Comparison of ENCODE assay signal across 31 cellular contexts in the genomic region with DNA sequence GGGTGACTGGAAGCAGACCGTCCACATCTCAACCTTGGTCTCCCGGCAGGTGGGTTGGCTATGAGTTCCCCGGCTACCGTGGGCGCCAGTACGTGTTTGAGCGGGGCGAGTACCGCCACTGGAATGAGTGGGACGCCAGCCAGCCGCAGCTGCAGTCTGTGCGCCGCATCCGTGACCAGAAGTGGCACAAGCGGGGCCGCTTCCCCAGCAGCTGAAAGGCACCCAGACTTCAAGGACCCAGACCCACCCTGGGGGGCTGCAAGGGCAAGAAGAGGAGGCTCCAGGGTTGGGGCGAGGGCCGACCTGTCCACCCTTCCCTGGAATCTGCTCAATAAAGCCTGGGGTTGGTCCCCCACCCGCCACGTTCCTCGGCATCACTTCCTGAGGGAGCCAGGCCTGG. TPM values are rescaled to one million over a fixed set of nuclear protein-coding genes. Genes with fewer than 3 reads are reported as not detected.
"Had no signal": no experiment of that assay in that cellular context is flagged by ENCODE, and none has a peak within 500 bp of the region (broad histone marks: within the 10 kb centered on the region; RNA-seq: fewer than 3 reads in every experiment).

No MANE protein-coding gene starts in this region.

- H3K4me3 ChIP-seq: colonic mucosa, esophagus squamous epithelium, gastrocnemius medialis, heart right ventricle, left lung, lung, mucosa of descending colon had no signal

- H3K9me3 Mint-ChIP-seq: dendritic cell treated with granulocyte-macrophage colony-stimulating factor and Interleukin-4, amounts not matched to agents 40 ng/mL and 50 ng/mL, for 4 days; effector memory CD8-positive, alpha-beta T cell; endodermal cell had no signal

- H3K36me3 Mint-ChIP-seq: memory B cell had no signal

- H3K27me3 Mint-ChIP-seq: dendritic cell treated with granulocyte-macrophage colony-stimulating factor and Interleukin-4, amounts not matched to agents 40 ng/mL and 50 ng/mL, for 4 days had no signal

- H3K27ac ChIP-seq: colonic mucosa, epithelial cell of prostate, esophagus squamous epithelium, gastrocnemius medialis, heart right ventricle, left lung had no signal

- FAIRE-seq: endometrium, islet of Langerhans, keratinocyte had no signal

- ATAC-seq: effector memory CD8-positive, alpha-beta T cell; esophagus mucosa; gastrocnemius medialis; heart right ventricle; left cardiac atrium; left lung; left ventricle myocardium superior; mucosa of descending colon had no signal

- H3K27ac Mint-ChIP-seq: dendritic cell treated with granulocyte-macrophage colony-stimulating factor and Interleukin-4, amounts not matched to agents 40 ng/mL and 50 ng/mL, for 4 days; effector memory CD8-positive, alpha-beta T cell; endodermal cell; memory B cell had no signal

- DNase-seq: colonic mucosa; cortex of kidney; effector CD8-positive, alpha-beta T cell; effector memory CD8-positive, alpha-beta T cell; endodermal cell; erythroblast; esophagus squamous epithelium; foreskin fibroblast; foreskin melanocyte; gastrocnemius medialis; glutamatergic neuron; head of caudate nucleus; heart right ventricle; hippocampal formation; left cardiac atrium; left ventricle myocardium superior; mammary epithelial cell; midbrain; mucosa of descending colon had no signal

- H3K27me3 ChIP-seq: colonic mucosa, esophagus squamous epithelium, gastrocnemius medialis, left lung had no signal

- H3K4me1 Mint-ChIP-seq: endodermal cell had no signal

- H3K36me3 ChIP-seq: colonic mucosa, gastrocnemius medialis, left lung had no signal

- H3K4me3 Mint-ChIP-seq: dendritic cell treated with granulocyte-macrophage colony-stimulating factor and Interleukin-4, amounts not matched to agents 40 ng/mL and 50 ng/mL, for 4 days; effector memory CD8-positive, alpha-beta T cell; endodermal cell; memory B cell had no signal

- H3K4me1 ChIP-seq: colonic mucosa, esophagus squamous epithelium, gastrocnemius medialis, left lung had no signal

- H3K9me3 ChIP-seq: colonic mucosa, esophagus squamous epithelium, gastrocnemius medialis, heart right ventricle, left lung, mucosa of descending colon had no signal

RNA-seq across cellular contexts. Expression of gene CRYBB3, which starts 7.3 kb away (rescaled TPM):
- total RNA-seq: dermis microvascular lymphatic vessel endothelial cell, esophagus squamous epithelium, gastrocnemius medialis, kidney epithelial cell, left cardiac atrium, left ventricle myocardium superior, lung, mammary epithelial cell, myocyte had no signal
- polyA plus RNA-seq: keratinocyte had no signal

RNA-seq across cellular contexts. Expression of gene CRYBB2, which starts 12.4 kb away (rescaled TPM):
- total RNA-seq: colonic mucosa, dermis microvascular lymphatic vessel endothelial cell, endodermal cell, esophagus mucosa, esophagus squamous epithelium, gastrocnemius medialis, heart right ventricle, kidney epithelial cell, left lung, left ventricle myocardium superior, myocyte had no signal
